In the genomic region with DNA sequence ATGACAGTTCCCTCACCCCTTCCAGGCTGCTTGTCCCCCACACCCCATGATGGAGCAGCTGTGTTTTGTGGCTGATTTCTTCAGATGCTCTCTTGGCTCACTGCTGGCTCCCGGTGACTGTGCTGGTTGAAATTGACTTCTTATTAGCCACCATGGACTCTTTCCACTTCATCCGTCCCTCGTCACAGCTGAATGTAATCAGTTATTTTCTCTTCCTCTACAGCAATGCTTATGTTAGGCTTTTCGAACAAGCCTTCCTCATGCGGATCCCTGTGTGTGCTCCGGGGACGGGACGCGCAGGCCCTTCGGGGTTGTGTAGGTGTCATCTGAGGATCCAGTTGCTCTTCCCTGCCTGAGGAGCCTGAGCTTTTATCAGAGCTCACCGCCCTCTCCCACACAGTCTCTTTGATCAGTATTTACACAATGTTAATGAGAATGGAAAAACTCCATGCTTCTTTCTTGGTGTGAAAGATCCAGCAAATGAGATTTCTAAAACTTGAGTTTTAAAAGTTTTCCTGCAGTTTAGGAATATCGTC, we compare ENCODE assay signal across 1 cellular context.
TF ChIP-seq lines count a peak whose summit lies in the region.

No MANE protein-coding gene starts in this region.

TF ChIP-seq in HepG2, 621 proteins besides CTCF, POLR2A, EP300 and RAD21 (continued from another document and continues in another):
- TF ChIP-seq ATF2 (CRISPR knock-in tag; IDR thresholded peaks at IDR 0.05) (peak; percentile 22; the same call in 1 of the 2 replicates), ZNF33A (CRISPR knock-in tag; IDR thresholded peaks at IDR 0.05; ENCODE audit: borderline replicate concordance) (no peak), ZNF674 (CRISPR knock-in tag; IDR thresholded peaks at IDR 0.05; ENCODE audit: low read depth) (no peak), MAFG (CRISPR knock-in tag; IDR thresholded peaks at IDR 0.05) (no peak), ZSCAN5A (CRISPR knock-in tag; IDR thresholded peaks at IDR 0.05; ENCODE audit: borderline replicate concordance) (no peak), EHMT2 (IDR thresholded peaks at IDR 0.05; ENCODE audit: borderline replicate concordance, low read depth, low read length) (no peak), SALL1 (CRISPR knock-in tag; IDR thresholded peaks at IDR 0.05) (0 out of 2 replicates have a peak, but pooled peaks have one; percentile 22), MED13 (CRISPR knock-in tag; IDR thresholded peaks at IDR 0.05) (no peak), ZNF713 (CRISPR knock-in tag; IDR thresholded peaks at IDR 0.05) (no peak), THAP9 (CRISPR knock-in tag; IDR thresholded peaks at IDR 0.05; ENCODE audit: borderline replicate concordance) (no peak), GATA4 (IDR thresholded peaks at IDR 0.05; ENCODE audit: borderline replicate concordance, low read depth) (no peak), CBX5 (CRISPR knock-in tag; IDR thresholded peaks at IDR 0.05; ENCODE audit: borderline replicate concordance) (no peak), NCOA2 (CRISPR knock-in tag; IDR thresholded peaks at IDR 0.05) (0 out of 2 replicates have a peak, but pooled peaks have one; percentile 28), HOXA5 (CRISPR knock-in tag; IDR thresholded peaks at IDR 0.05) (no peak), ZNF781 (CRISPR knock-in tag; IDR thresholded peaks at IDR 0.05; ENCODE audit: borderline replicate concordance, not compliant biosample characterization) (no peak), FOXA1 (IDR thresholded peaks at IDR 0.05) (no peak), FOXA1 (CRISPR knock-in tag; IDR thresholded peaks at IDR 0.05) (peak; percentile 84), AFF4 (CRISPR knock-in tag; IDR thresholded peaks at IDR 0.05) (no peak), ZNF350 (CRISPR knock-in tag; IDR thresholded peaks at IDR 0.05; ENCODE audit: borderline replicate concordance, low read depth) (no peak), SRF (IDR thresholded peaks at IDR 0.05; ENCODE audit: low read depth, low read length) (no peak), ELF4 (CRISPR knock-in tag; IDR thresholded peaks at IDR 0.05; ENCODE audit: borderline replicate concordance) (no peak), FOXA3 (CRISPR knock-in tag; IDR thresholded peaks at IDR 0.05) (peak; percentile 74; the same call in 1 of the 2 replicates), ZSCAN30 (CRISPR knock-in tag; IDR thresholded peaks at IDR 0.05) (no peak), ZNF549 (CRISPR knock-in tag; IDR thresholded peaks at IDR 0.05) (no peak), HMG20A (CRISPR knock-in tag; IDR thresholded peaks at IDR 0.05; ENCODE audit: borderline replicate concordance) (no peak), SYNCRIP (IDR thresholded peaks at IDR 0.05; ENCODE audit: insufficient read depth, low read depth, low read length) (no peak), PCBP2 (optimal IDR thresholded peaks at IDR 0.05; ENCODE audit: low read depth, low read length, poor library complexity, severe bottlenecking) (no peak), ISL2 (CRISPR knock-in tag; IDR thresholded peaks at IDR 0.05) (peak; percentile 34; the same call in 1 of the 2 replicates), FOXM1 (CRISPR knock-in tag; IDR thresholded peaks at IDR 0.05) (no peak), GATAD2A (CRISPR knock-in tag; IDR thresholded peaks at IDR 0.05) (0 out of 2 replicates have a peak, but pooled peaks have one; percentile 24), ZNF432 (CRISPR knock-in tag; IDR thresholded peaks at IDR 0.05; ENCODE audit: borderline replicate concordance) (no peak), ZBTB1 (CRISPR knock-in tag; IDR thresholded peaks at IDR 0.05; ENCODE audit: borderline replicate concordance) (no peak), TCF7 (IDR thresholded peaks at IDR 0.05; ENCODE audit: low read depth) (peak; percentile 83)
- TF ChIP-seq, protein P1, sequence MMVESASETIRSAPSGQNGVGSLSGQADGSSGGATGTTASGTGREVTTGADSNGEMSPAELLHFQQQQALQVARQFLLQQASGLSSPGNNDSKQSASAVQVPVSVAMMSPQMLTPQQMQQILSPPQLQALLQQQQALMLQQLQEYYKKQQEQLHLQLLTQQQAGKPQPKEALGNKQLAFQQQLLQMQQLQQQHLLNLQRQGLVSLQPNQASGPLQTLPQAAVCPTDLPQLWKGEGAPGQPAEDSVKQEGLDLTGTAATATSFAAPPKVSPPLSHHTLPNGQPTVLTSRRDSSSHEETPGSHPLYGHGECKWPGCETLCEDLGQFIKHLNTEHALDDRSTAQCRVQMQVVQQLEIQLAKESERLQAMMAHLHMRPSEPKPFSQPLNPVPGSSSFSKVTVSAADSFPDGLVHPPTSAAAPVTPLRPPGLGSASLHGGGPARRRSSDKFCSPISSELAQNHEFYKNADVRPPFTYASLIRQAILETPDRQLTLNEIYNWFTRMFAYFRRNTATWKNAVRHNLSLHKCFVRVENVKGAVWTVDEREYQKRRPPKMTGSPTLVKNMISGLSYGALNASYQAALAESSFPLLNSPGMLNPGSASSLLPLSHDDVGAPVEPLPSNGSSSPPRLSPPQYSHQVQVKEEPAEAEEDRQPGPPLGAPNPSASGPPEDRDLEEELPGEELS (CRISPR knock-in tag; IDR thresholded peaks at IDR 0.05): peak; percentile 41; the same call in 1 of the 2 replicates
- TF ChIP-seq, protein P2, sequence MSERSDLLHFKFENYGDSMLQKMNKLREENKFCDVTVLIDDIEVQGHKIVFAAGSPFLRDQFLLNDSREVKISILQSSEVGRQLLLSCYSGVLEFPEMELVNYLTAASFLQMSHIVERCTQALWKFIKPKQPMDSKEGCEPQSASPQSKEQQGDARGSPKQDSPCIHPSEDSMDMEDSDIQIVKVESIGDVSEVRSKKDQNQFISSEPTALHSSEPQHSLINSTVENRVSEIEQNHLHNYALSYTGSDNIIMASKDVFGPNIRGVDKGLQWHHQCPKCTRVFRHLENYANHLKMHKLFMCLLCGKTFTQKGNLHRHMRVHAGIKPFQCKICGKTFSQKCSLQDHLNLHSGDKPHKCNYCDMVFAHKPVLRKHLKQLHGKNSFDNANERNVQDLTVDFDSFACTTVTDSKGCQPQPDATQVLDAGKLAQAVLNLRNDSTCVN (CRISPR knock-in tag; IDR thresholded peaks at IDR 0.05; ENCODE audit: borderline replicate concordance): no peak
- TF ChIP-seq, protein P3, sequence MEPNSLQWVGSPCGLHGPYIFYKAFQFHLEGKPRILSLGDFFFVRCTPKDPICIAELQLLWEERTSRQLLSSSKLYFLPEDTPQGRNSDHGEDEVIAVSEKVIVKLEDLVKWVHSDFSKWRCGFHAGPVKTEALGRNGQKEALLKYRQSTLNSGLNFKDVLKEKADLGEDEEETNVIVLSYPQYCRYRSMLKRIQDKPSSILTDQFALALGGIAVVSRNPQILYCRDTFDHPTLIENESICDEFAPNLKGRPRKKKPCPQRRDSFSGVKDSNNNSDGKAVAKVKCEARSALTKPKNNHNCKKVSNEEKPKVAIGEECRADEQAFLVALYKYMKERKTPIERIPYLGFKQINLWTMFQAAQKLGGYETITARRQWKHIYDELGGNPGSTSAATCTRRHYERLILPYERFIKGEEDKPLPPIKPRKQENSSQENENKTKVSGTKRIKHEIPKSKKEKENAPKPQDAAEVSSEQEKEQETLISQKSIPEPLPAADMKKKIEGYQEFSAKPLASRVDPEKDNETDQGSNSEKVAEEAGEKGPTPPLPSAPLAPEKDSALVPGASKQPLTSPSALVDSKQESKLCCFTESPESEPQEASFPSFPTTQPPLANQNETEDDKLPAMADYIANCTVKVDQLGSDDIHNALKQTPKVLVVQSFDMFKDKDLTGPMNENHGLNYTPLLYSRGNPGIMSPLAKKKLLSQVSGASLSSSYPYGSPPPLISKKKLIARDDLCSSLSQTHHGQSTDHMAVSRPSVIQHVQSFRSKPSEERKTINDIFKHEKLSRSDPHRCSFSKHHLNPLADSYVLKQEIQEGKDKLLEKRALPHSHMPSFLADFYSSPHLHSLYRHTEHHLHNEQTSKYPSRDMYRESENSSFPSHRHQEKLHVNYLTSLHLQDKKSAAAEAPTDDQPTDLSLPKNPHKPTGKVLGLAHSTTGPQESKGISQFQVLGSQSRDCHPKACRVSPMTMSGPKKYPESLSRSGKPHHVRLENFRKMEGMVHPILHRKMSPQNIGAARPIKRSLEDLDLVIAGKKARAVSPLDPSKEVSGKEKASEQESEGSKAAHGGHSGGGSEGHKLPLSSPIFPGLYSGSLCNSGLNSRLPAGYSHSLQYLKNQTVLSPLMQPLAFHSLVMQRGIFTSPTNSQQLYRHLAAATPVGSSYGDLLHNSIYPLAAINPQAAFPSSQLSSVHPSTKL (CRISPR knock-in tag; IDR thresholded peaks at IDR 0.05): 0 out of 2 replicates have a peak, but pooled peaks have one; percentile 40
